1 cellular context compared by ENCODE assay signal in genomic region chr6:113194090-113194489, GRCh38.
A peak's percentile ranks its signal among the peaks of the same experiment; 100 is the strongest.
TF ChIP-seq lines count a peak whose summit lies in the region.

No MANE protein-coding gene starts in this region.

TF ChIP-seq in HepG2, 621 proteins besides CTCF, POLR2A, EP300 and RAD21 (continued from another document):
- TF ChIP-seq REST (IDR thresholded peaks at IDR 0.05; ENCODE audit: borderline replicate concordance in 1 of 2, low read depth in 1 of 2, low read length in 2 of 2) (no peak), EEA1 (CRISPR knock-in tag; IDR thresholded peaks at IDR 0.05; ENCODE audit: borderline replicate concordance) (no peak), MAFF (IDR thresholded peaks at IDR 0.05; ENCODE audit: low read depth, low read length) (0 out of 2 replicates have a peak, but pooled peaks have one; percentile 56), POLR2AphosphoS5 (IDR thresholded peaks at IDR 0.05; ENCODE audit: low read depth, low read length) (no peak)
